Comparison of ENCODE assay signal across 8 cellular contexts in genomic region chr7:18666107-18666728, GRCh38.
A peak's percentile ranks its signal among the peaks of the same experiment; 100 is the strongest.
DNase-seq lines count a peak whose midpoint lies in the region; ATAC-seq and TF ChIP-seq lines count a peak whose summit lies in the region.

No MANE protein-coding gene starts in this region.

- H3K4me3 ChIP-seq in WI38 (ENCODE audit: low read depth, low read length) (no peak overlapping the region), cardiac fibroblast (replicated peaks in 1 of 2; ENCODE audit: low read depth in 2 of 2, low read length in 2 of 2) (no peak overlapping the region)

- peak; percentile 98 for ATAC-seq in GM18873 (IDR thresholded peaks at IDR 0.05; ENCODE audit: low FRiP score, unreplicated experiment)
- peak; percentile 99 for ATAC-seq in HG03095 (IDR thresholded peaks at IDR 0.05; ENCODE audit: unreplicated experiment)

- DNase-seq in AML-193 (lab: John Stamatoyannopoulos, UW) = peak; percentile 74 to 75
- peak; percentile 77 for DNase-seq in NCI-H2196 (lab: John Stamatoyannopoulos, UW; ENCODE audit: unreplicated experiment)
- DNase-seq in cardiac fibroblast (ENCODE audit: low read depth in 2 of 2) = peak; percentile 84 to 86
- DNase-seq in kidney glomerular epithelial cell (lab: John Stamatoyannopoulos, UW) = peak; percentile 73
- DNase-seq in stimulated activated CD4-positive, alpha-beta T cell treated with anti-CD3 and anti-CD28 coated beads, Interleukin-2, amount 100 ng/mL, for 4 hours (ENCODE audit: low read depth) = peak; percentile 20

- TF ChIP-seq CTCF in WI38 (IDR thresholded peaks at IDR 0.05; ENCODE audit: low read depth, low read length) (peak; percentile 97), cardiac fibroblast (IDR thresholded peaks at IDR 0.05; ENCODE audit: low read depth, low read length) (peak; percentile 97)

Comparison
In these comparisons a context has a peak if more than half of its experiments do, and no peak if none do; other contexts are left out.
1. DNase-seq: peak in every context shown above with its lines; median percentile 85 in cardiac fibroblast; 77 in NCI-H2196; 74 in AML-193; 73 in kidney glomerular epithelial cell; 20 in stimulated activated CD4-positive, alpha-beta T cell treated with anti-CD3 and anti-CD28 coated beads, Interleukin-2, amount 100 ng/mL, for 4 hours.